Comparison of ENCODE assay signal across 7 cellular contexts in the genomic region with DNA sequence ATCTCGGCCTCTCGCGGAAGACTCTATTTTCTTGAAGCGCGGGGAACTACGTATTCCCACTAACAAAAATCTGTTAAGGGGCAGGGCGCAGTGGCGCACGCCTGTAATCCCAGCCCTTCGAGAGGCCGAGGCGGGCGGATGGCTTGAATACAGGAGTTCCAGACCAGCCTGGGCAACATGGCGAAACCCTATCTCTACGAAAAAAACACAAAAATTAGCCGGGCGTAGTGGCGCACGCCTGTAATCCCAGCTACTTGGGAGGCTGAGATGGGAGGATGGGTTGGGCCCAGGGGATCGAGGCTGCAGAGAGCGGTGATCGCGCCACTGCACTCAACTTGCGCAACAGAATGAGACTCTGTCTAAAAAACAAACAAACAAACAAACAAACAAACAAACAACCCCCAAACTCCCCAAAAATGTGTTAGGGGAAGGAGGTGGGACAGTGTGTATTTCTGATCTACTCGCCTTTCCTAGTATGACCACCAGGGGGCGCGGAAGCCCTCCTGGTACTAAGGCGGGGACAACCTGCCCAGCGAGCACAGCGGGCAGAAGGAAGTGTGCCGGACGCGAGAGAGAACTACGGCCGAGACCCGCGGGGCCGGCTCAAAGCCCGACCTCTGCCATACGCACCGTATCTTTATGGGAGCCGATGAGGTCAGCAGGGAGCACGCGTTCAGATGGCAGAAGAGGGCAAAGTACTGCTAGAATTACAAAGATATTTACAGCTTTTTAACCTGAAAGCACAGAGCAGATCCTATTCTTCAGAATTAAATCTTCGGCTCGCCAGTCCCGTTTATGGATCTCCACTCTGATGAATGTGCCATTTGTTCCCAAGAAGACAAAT. TPM values are rescaled to one million over a fixed set of nuclear protein-coding genes. Genes with fewer than 3 reads are reported as not detected.
DNase-seq lines count a peak whose midpoint lies in the region; ATAC-seq, FAIRE-seq and TF ChIP-seq lines count a peak whose summit lies in the region.

No MANE protein-coding gene starts in this region.

- peaks cover 18% of the 10 kb centered on the region for H3K79me2 ChIP-seq in astrocyte (ENCODE audit: insufficient read depth, low read length)

- FAIRE-seq in astrocyte (lab: Jason Lieb, UNC) = no peak

- H3K27ac Mint-ChIP-seq in astrocyte (ENCODE audit: unreplicated experiment) = peak overlapping the region; percentile 96

- no peaks in the 10 kb centered on the region for H3K9me3 ChIP-seq in astrocyte (ENCODE audit: insufficient read depth, low read depth, low read length)

- peak overlapping the region; percentile 89 for H2AFZ ChIP-seq in astrocyte (ENCODE audit: low read depth, low read length)

- peak; percentile 24 for DNase-seq in NCI-H128 (lab: John Stamatoyannopoulos, UW; ENCODE audit: unreplicated experiment)
- peak; percentile 63 for DNase-seq in T-helper 22 cell (ENCODE audit: low read depth)
- DNase-seq in astrocyte (ENCODE audit: low read depth) = peak; percentile 29
- DNase-seq in hippocampal formation (lab: John Stamatoyannopoulos, UW) = peak; percentile 68 to 71
- DNase-seq in sciatic nerve (ENCODE audit: low spot score) = peak; percentile 93

- TF ChIP-seq CTCF in GM12875 (IDR thresholded peaks at IDR 0.05; ENCODE audit: borderline replicate concordance, insufficient read depth, low read depth, low read length) (peak; percentile 84), astrocyte (IDR thresholded peaks at IDR 0.05; ENCODE audit: insufficient read depth, low read depth, low read length) (peak; percentile 89)

- peaks cover 26% of the 10 kb centered on the region for H4K20me1 ChIP-seq in astrocyte (ENCODE audit: insufficient read depth, low read length)

- H3K9ac ChIP-seq in astrocyte (ENCODE audit: low read length) = peak overlapping the region; percentile 83

- ATAC-seq in HG02678 (IDR thresholded peaks at IDR 0.05; ENCODE audit: unreplicated experiment) (peak; percentile 76), sciatic nerve (peak; percentile 92)

- H3K4me1 ChIP-seq in astrocyte (ENCODE audit: insufficient read depth, low read length) = peaks cover 20% of the 10 kb centered on the region

- no peaks in the 10 kb centered on the region for H3K27me3 ChIP-seq in astrocyte (ENCODE audit: insufficient read depth, low read length)

- H3K4me2 ChIP-seq in astrocyte (ENCODE audit: low read length) = peak overlapping the region; percentile 99

- peaks cover 10% of the 10 kb centered on the region for H3K4me1 Mint-ChIP-seq in astrocyte (ENCODE audit: low read depth, unreplicated experiment)

- H3K27ac ChIP-seq in astrocyte (ENCODE audit: low read depth, low read length) = no peak overlapping the region

- H3K36me3 ChIP-seq in astrocyte (ENCODE audit: insufficient read depth, low read length) = no peaks in the 10 kb centered on the region

- H3K36me3 Mint-ChIP-seq in astrocyte (ENCODE audit: low read depth, unreplicated experiment) = peaks cover 6% of the 10 kb centered on the region

- no peaks in the 10 kb centered on the region for H3K27me3 Mint-ChIP-seq in astrocyte (ENCODE audit: low read depth, unreplicated experiment)

- no peaks in the 10 kb centered on the region for H3K9me3 Mint-ChIP-seq in astrocyte (ENCODE audit: unreplicated experiment)

- intact Hi-C loops in sciatic nerve (cut with DNase I) = no loop called here

- H3K4me3 ChIP-seq in GM12875 (ENCODE audit: low read depth, low read length) (peak overlapping the region; percentile 58), astrocyte (ENCODE audit: insufficient read depth, low read depth, low read length) (peak overlapping the region; percentile 83)

- H3K4me3 Mint-ChIP-seq in astrocyte (ENCODE audit: unreplicated experiment) = peak overlapping the region; percentile 99

RNA-seq across cellular contexts. Expression of gene STX3, which starts 1.3 kb away (rescaled TPM):
- total RNA-seq in astrocyte (43.1 and 61.2 TPM in 2 replicates), sciatic nerve (19.3 TPM)

RNA-seq across cellular contexts. Expression of gene OR10V1, which starts 40.2 kb away (rescaled TPM):
- total RNA-seq in astrocyte (not detected in 2 replicates), sciatic nerve (not detected)

RNA-seq across cellular contexts. Expression of gene MRPL16, which starts 56.7 kb away (rescaled TPM):
- total RNA-seq in astrocyte (29.7 and 30.9 TPM in 2 replicates), sciatic nerve (25.1 TPM)

Comparison
In these comparisons a context has a peak if more than half of its experiments do, and no peak if none do; other contexts are left out.
1. DNase-seq: peak in every context shown above with its lines; median percentile 93 in sciatic nerve; 70 in hippocampal formation; 63 in T-helper 22 cell; 29 in astrocyte; 24 in NCI-H128.